In the genomic region with DNA sequence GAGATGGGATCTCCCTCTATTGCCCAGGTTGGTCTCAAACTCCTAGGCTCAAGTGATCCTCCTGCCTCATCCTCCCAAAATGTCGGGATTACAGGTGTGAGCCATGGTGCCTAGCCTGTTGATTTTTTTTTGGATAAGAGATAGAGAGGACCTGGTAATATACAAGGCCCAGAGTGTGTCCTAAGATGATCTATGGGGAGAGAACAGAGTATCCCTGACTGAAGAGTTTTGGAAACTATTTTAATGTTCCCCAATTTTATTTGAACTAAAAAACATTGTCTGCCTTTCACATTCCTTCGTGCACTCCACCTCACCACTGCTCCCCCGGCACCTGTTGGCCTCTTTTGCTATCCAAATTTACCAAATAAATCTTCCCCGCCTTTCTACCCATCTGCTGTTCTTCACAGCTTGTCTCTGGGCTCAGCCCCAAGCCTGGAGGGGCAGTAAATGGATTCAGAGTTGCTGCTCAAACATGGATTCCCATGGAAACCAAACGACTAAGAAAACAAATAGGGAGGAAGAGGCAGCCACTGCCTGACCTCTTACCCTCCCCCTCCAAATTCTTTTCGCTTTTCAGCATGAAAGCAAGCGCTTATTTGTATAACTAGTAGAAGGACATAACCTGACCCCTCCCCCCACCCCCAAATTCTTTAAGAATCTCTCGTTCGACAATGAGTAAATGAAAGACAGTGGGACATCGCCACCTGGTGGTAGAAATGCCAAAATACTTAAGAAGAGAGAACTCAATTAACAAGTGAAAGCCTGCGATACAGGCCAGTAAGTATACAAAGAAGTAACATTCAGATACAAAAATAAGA, we compare ENCODE assay signal across 8 cellular contexts. TPM values are rescaled to one million over a fixed set of nuclear protein-coding genes. Genes with fewer than 3 reads are reported as not detected.
DNase-seq lines count a peak whose midpoint lies in the region; ATAC-seq and TF ChIP-seq lines count a peak whose summit lies in the region.

No MANE protein-coding gene starts in this region.

- peak overlapping the region in 5 of 8 donors; percentile 26 to 53 (median 38) for H3K27ac ChIP-seq in spleen

- H3K9me3 Mint-ChIP-seq in activated B cell treated with CpG ODN at 0.5 μM for 24 hours, result no peaks in the 10 kb centered on the region
- H3K9me3 Mint-ChIP-seq in central memory CD8-positive, alpha-beta T cell, result no peaks in the 10 kb centered on the region

- peak; percentile 49 for ATAC-seq in activated B cell treated with CpG ODN at 0.5 μM for 24 hours (ENCODE audit: low read depth)
- ATAC-seq in central memory CD8-positive, alpha-beta T cell (replicated peaks; ENCODE audit: extremely low read depth, poor library complexity, severe bottlenecking), result peak; percentile 54

- no peak for TF ChIP-seq POLR2A in spleen (IDR thresholded peaks at IDR 0.05)

- 19 to 23% (median 21%) methylated on average over 11 of the region's 11 CpGs for WGBS in spleen, 5 donors

- no peaks in the 10 kb centered on the region for H3K27me3 ChIP-seq in spleen (replicated peaks in 1 of 7)

- TF ChIP-seq CTCF in activated B cell treated with CpG ODN at 0.5 μM for 24 hours (IDR thresholded peaks at IDR 0.05) (no peak), spleen (IDR thresholded peaks at IDR 0.05 in 8 of 11, conservative IDR thresholded peaks at IDR 0.05 in 3 of 11) (peak in 10 of 11 experiments; percentile 50 to 82 (median 72))

- peak overlapping the region in 4 of 8 donors; percentile 18 to 59 (median 24) for H3K4me3 ChIP-seq in spleen

- no peaks in the 10 kb centered on the region for H3K27me3 Mint-ChIP-seq in activated B cell treated with CpG ODN at 0.5 μM for 24 hours
- no peaks in the 10 kb centered on the region for H3K27me3 Mint-ChIP-seq in central memory CD8-positive, alpha-beta T cell

- H3K4me3 Mint-ChIP-seq in activated B cell treated with CpG ODN at 0.5 μM for 24 hours, result peak overlapping the region; percentile 50
- no peak overlapping the region for H3K4me3 Mint-ChIP-seq in central memory CD8-positive, alpha-beta T cell

- POLR2A ChIA-PET in activated B cell treated with CpG ODN at 0.5 μM for 24 hours (lab: Charles Lee), result no interaction called here

- no peaks in the 10 kb centered on the region for H3K9me3 ChIP-seq in spleen

- H3K27ac Mint-ChIP-seq in activated B cell treated with CpG ODN at 0.5 μM for 24 hours, result peak overlapping the region; percentile 33
- no peak overlapping the region for H3K27ac Mint-ChIP-seq in central memory CD8-positive, alpha-beta T cell (ENCODE audit: low read depth)

- peaks cover 3% of the 10 kb centered on the region for H3K4me1 Mint-ChIP-seq in activated B cell treated with CpG ODN at 0.5 μM for 24 hours
- H3K4me1 Mint-ChIP-seq in central memory CD8-positive, alpha-beta T cell, result peaks cover 6% of the 10 kb centered on the region

- peak; percentile 75 to 76 for DNase-seq in AML-193 (lab: John Stamatoyannopoulos, UW)
- DNase-seq in HCEC 1CT, result peak; percentile 63
- DNase-seq in NCI-H2196 treated with DMSO at 0.1 percent for 48 hours (lab: John Stamatoyannopoulos, UW; ENCODE audit: unreplicated experiment), result peak; percentile 93
- no peak for DNase-seq in activated B cell treated with CpG ODN at 0.5 μM for 24 hours
- DNase-seq in central memory CD8-positive, alpha-beta T cell (ENCODE audit: low spot score in 2 of 2), result peak; percentile 52 to 67
- DNase-seq in islet precursor cell, result peak; percentile 83
- peak; percentile 40 for DNase-seq in spleen
- DNase-seq in posterior vena cava (ENCODE audit: low spot score), result no peak

- no peaks in the 10 kb centered on the region for H3K36me3 ChIP-seq in spleen

- H3K36me3 Mint-ChIP-seq in activated B cell treated with CpG ODN at 0.5 μM for 24 hours (ENCODE audit: low read depth), result no peaks in the 10 kb centered on the region
- peaks cover under 1% of the 10 kb centered on the region for H3K36me3 Mint-ChIP-seq in central memory CD8-positive, alpha-beta T cell (ENCODE audit: insufficient read depth)

- CTCF ChIA-PET in activated B cell treated with CpG ODN at 0.5 μM for 24 hours (lab: Charles Lee), result interaction anchor here (0.7 to 6.6 kb wide), 6 partner anchors 22 to 543 kb away, joined by 3 to 47 read pairs (median 4); partner anchors contain the start of gene METTL3

- H3K4me1 ChIP-seq in spleen, result peaks cover 0 to 13% (median 8%) of the 10 kb centered on the region in 6 donors

- intact Hi-C loops in activated B cell treated with CpG ODN at 0.5 μM for 24 hours (cut with micrococcal nuclease) (loop anchor here (1.0 to 10.0 kb wide), 11 partner anchors 45 to 543 kb away; partner anchors contain the start of genes CHD8, HNRNPC, METTL3 and SUPT16H), spleen (cut with DNase I; ENCODE audit: low total_unique reads) (loop anchor here (5.0 kb wide), 1 partner anchor 55 kb away; no protein-coding TSS in a partner anchor), posterior vena cava (cut with DNase I) (loop anchor here in 1 of 2 donors (5.0 kb wide), 1 partner anchor 60 kb away; no protein-coding TSS in a partner anchor)

RNA-seq across cellular contexts. Expression of gene OR10G3, which starts 22.6 kb away (rescaled TPM):
- total RNA-seq in activated B cell treated with CpG ODN at 0.5 μM for 24 hours (not detected in 2 replicates), spleen (not detected), posterior vena cava (not detected)
- polyA plus RNA-seq in spleen, result under 1 TPM in 1 of 3 donors, not detected in 2; 0.06 TPM

RNA-seq across cellular contexts. Expression of gene SALL2, which starts 31.1 kb away (rescaled TPM):
- total RNA-seq in activated B cell treated with CpG ODN at 0.5 μM for 24 hours (0.24 and 0.37 TPM in 2 replicates), spleen (1 to 10 TPM; 2.7 to 6.7 (median 4.6) TPM), posterior vena cava (1 to 10 TPM; 6.2 to 7.1 TPM)
- 1 to 10 TPM in 1 of 3 donors, under 1 TPM in 2; 0.76 to 1.1 (median 0.93) TPM for polyA plus RNA-seq in spleen

RNA-seq across cellular contexts. Expression of gene METTL3, which starts 46.2 kb away (rescaled TPM):
- total RNA-seq in activated B cell treated with CpG ODN at 0.5 μM for 24 hours (81.9 and 94.5 TPM in 2 replicates), spleen (10 to 100 TPM; 52.0 to 88.7 (median 64.8) TPM), posterior vena cava (10 to 100 TPM; 26.4 to 29.0 TPM)
- 10 to 100 TPM; 46.2 to 61.1 (median 47.7) TPM for polyA plus RNA-seq in spleen

Comparison
In these comparisons a context has a peak if more than half of its experiments do, and no peak if none do; other contexts are left out.
1. DNase-seq: peak in AML-193 (2 of 2), HCEC 1CT (single experiment), NCI-H2196 treated with DMSO at 0.1 percent for 48 hours (single experiment), central memory CD8-positive, alpha-beta T cell (2 of 2), islet precursor cell (single experiment) and spleen (single experiment); none in activated B cell treated with CpG ODN at 0.5 μM for 24 hours (single experiment) and posterior vena cava (single experiment).